ENCODE assay signal across 10 cellular contexts in genomic region chr2:174635015-174635593, GRCh38. TPM values are rescaled to one million over a fixed set of nuclear protein-coding genes. Genes with fewer than 3 reads are reported as not detected.
DNase-seq lines count a peak whose midpoint lies in the region; ATAC-seq and TF ChIP-seq lines count a peak whose summit lies in the region.
"Had no signal": no experiment of that assay in that cellular context is flagged by ENCODE, and none has a peak within 500 bp of the region (broad histone marks: within the 10 kb centered on the region; RNA-seq: fewer than 3 reads in every experiment).

No MANE protein-coding gene starts in this region.

- H3K27me3 ChIP-seq in MM.1S (replicated peaks; ENCODE audit: insufficient read depth, low read length) = no peaks in the 10 kb centered on the region
- H3K27me3 ChIP-seq in effector memory CD4-positive, alpha-beta T cell (replicated peaks; ENCODE audit: control insufficient read depth, insufficient read depth, low read length, poor library complexity, severe bottlenecking) = no peaks in the 10 kb centered on the region
- no peaks in the 10 kb centered on the region for H3K27me3 ChIP-seq in gastrocnemius medialis

- no peaks in the 10 kb centered on the region for H4K20me1 ChIP-seq in MM.1S (ENCODE audit: insufficient read depth, low read length)

- in situ Hi-C loops in gastrocnemius medialis (cut with MboI; ENCODE audit: low sequenced_read_pairs in 4 of 4) = no loop called here

- ATAC-seq in gastrocnemius medialis (no peak), HG03469 (IDR thresholded peaks at IDR 0.05; ENCODE audit: unreplicated experiment) (no peak)

- TF ChIP-seq POLR2A in gastrocnemius medialis (IDR thresholded peaks at IDR 0.05) = no peak

- peak overlapping the region; percentile 90 for H3K27ac ChIP-seq in MM.1S (ENCODE audit: low read length)
- peak overlapping the region; percentile 74 for H3K27ac ChIP-seq in effector memory CD4-positive, alpha-beta T cell (ENCODE audit: insufficient read depth, low read length, poor library complexity, severe bottlenecking)
- peak overlapping the region; percentile 18 to 56 (median 45) for H3K27ac ChIP-seq in gastrocnemius medialis

- peak overlapping the region; percentile 87 for H2AFZ ChIP-seq in MM.1S (ENCODE audit: low read length)

- no peak; the same call in 1 of the 2 replicates for TF ChIP-seq CTCF in MM.1S (IDR thresholded peaks at IDR 0.05; ENCODE audit: low read length)
- TF ChIP-seq CTCF in gastrocnemius medialis (IDR thresholded peaks at IDR 0.05 in 4 of 5, conservative IDR thresholded peaks at IDR 0.05 in 1 of 5) = no peak

- no peak for DNase-seq in MM.1S
- no peak for DNase-seq in effector memory CD4-positive, alpha-beta T cell
- DNase-seq in gastrocnemius medialis = no peak
- DNase-seq in NCI-H2227 (lab: John Stamatoyannopoulos, UW; ENCODE audit: unreplicated experiment) = no peak
- no peak for DNase-seq in cortex of kidney (lab: John Stamatoyannopoulos, UW)
- DNase-seq in COR-L47 (lab: John Stamatoyannopoulos, UW) = no peak
- DNase-seq: islet precursor cell, NCI-H524 treated with DMSO at 0.1 percent for 48 hours had no signal

- H3K9me3 ChIP-seq in MM.1S (replicated peaks; ENCODE audit: insufficient read depth, low read length) = no peaks in the 10 kb centered on the region
- no peaks in the 10 kb centered on the region for H3K9me3 ChIP-seq in effector memory CD4-positive, alpha-beta T cell (ENCODE audit: control insufficient read depth, low read length)
- no peaks in the 10 kb centered on the region for H3K9me3 ChIP-seq in gastrocnemius medialis

- H3K9ac ChIP-seq in MM.1S (ENCODE audit: low read length) = peak overlapping the region; percentile 79; the same call in 1 of the 2 replicates

- H3K4me3 ChIP-seq in GM08714 (ENCODE audit: low read length) (peak overlapping the region; percentile 77; the same call in 1 of the 2 replicates), MM.1S (ENCODE audit: low read length) (peak overlapping the region; percentile 68), gastrocnemius medialis (no peak overlapping the region)
- H3K4me3 ChIP-seq in effector memory CD4-positive, alpha-beta T cell (ENCODE audit: insufficient read depth, low read depth, low read length, poor library complexity, severe bottlenecking) = peak overlapping the region; percentile 64

- H3K9me2 ChIP-seq in MM.1S (replicated peaks; ENCODE audit: insufficient read depth, low read length) = no peaks in the 10 kb centered on the region

- intact Hi-C loops in gastrocnemius medialis (cut with DNase I; ENCODE audit: low total_unique reads) = no loop called here

- H3K4me2 ChIP-seq in MM.1S (ENCODE audit: low read depth, low read length) = peak overlapping the region; percentile 97

- no peaks in the 10 kb centered on the region; the same call in 1 of the 2 replicates for H3K36me3 ChIP-seq in MM.1S (replicated peaks; ENCODE audit: insufficient read depth, low read length)
- no peaks in the 10 kb centered on the region for H3K36me3 ChIP-seq in effector memory CD4-positive, alpha-beta T cell (ENCODE audit: control insufficient read depth, insufficient read depth, low read length)
- no peaks in the 10 kb centered on the region for H3K36me3 ChIP-seq in gastrocnemius medialis

- H3F3A ChIP-seq in MM.1S (ENCODE audit: insufficient read depth, low read length) = peaks cover 23% of the 10 kb centered on the region

- H3K4me1 ChIP-seq in MM.1S (ENCODE audit: low read length) (peaks cover 26% of the 10 kb centered on the region), gastrocnemius medialis (peaks cover 8 to 15% of the 10 kb centered on the region in 2 donors)
- peaks cover 25% of the 10 kb centered on the region for H3K4me1 ChIP-seq in effector memory CD4-positive, alpha-beta T cell (ENCODE audit: control insufficient read depth, insufficient read depth, low read length, poor library complexity, severe bottlenecking)

- H3K79me2 ChIP-seq in MM.1S (ENCODE audit: low read length) = peaks cover 51% of the 10 kb centered on the region

RNA-seq across cellular contexts. Expression of gene WIPF1, which starts 37.5 kb away (rescaled TPM):
- total RNA-seq in gastrocnemius medialis = 1 to 10 TPM; 3.1 to 8.4 (median 4.9) TPM

Comparison
In these comparisons a context has a peak if more than half of its experiments do, and no peak if none do; other contexts are left out.
1. H3K4me3 ChIP-seq: peak in GM08714 (single experiment), MM.1S (single experiment) and effector memory CD4-positive, alpha-beta T cell (single experiment); none in gastrocnemius medialis (0 of 4).
2. Peak in every context shown above with its lines, with median percentiles within 50 percentile points of each other: H3K27ac ChIP-seq.